ENCODE assay signal across 19 cellular contexts in genomic region chr5:90092734-90093133, GRCh38.
A peak's percentile ranks its signal among the peaks of the same experiment; 100 is the strongest.
DNase-seq lines count a peak whose midpoint lies in the region; FAIRE-seq and TF ChIP-seq lines count a peak whose summit lies in the region.
"Had no signal": no experiment of that assay in that cellular context is flagged by ENCODE, and none has a peak within 500 bp of the region (broad histone marks: within the 10 kb centered on the region; RNA-seq: fewer than 3 reads in every experiment).

No MANE protein-coding gene starts in this region.

- H3K27ac ChIP-seq in CD4-positive, alpha-beta memory T cell (ENCODE audit: low read depth, low read length) = no peak overlapping the region
- H3K27ac ChIP-seq: 22Rv1, A549, C4-2B, GM23248, HL-60 had no signal

- H3K4me1 Mint-ChIP-seq in Caco-2 (ENCODE audit: low read depth, unreplicated experiment) (peaks cover 42% of the 10 kb centered on the region), osteocyte (ENCODE audit: unreplicated experiment) (peaks cover 46% of the 10 kb centered on the region)
- no peaks in the 10 kb centered on the region for H3K4me1 Mint-ChIP-seq in CD4-positive, alpha-beta memory T cell

- TF ChIP-seq CTCF in Caco-2 (IDR thresholded peaks at IDR 0.05; ENCODE audit: insufficient read depth in 1 of 2, low read depth in 1 of 2, low read length in 1 of 2, severe bottlenecking in 1 of 2, unreplicated experiment in 1 of 2) (no peak), bronchial epithelial cell (IDR thresholded peaks at IDR 0.05; ENCODE audit: insufficient read depth, low read length, severe bottlenecking) (no peak), fibroblast of villous mesenchyme (IDR thresholded peaks at IDR 0.05; ENCODE audit: insufficient read depth, low read depth, low read length) (no peak), osteocyte (IDR thresholded peaks at IDR 0.05) (no peak)

- peak overlapping the region; percentile 76 for H3K27ac Mint-ChIP-seq in Caco-2 (ENCODE audit: unreplicated experiment)
- peak overlapping the region; percentile 69 for H3K27ac Mint-ChIP-seq in osteocyte (ENCODE audit: unreplicated experiment)
- no peak overlapping the region for H3K27ac Mint-ChIP-seq in CD4-positive, alpha-beta memory T cell
- H3K27ac Mint-ChIP-seq: CD4-positive, alpha-beta T cell; HFFc6 had no signal

- FAIRE-seq in bronchial epithelial cell (lab: Jason Lieb, UNC) = no peak
- FAIRE-seq: A549 had no signal

- H3K9me3 ChIP-seq in Caco-2 = peaks cover 6% of the 10 kb centered on the region; the same call in 1 of the 2 replicates
- H3K9me3 ChIP-seq in CD4-positive, alpha-beta memory T cell (ENCODE audit: control insufficient read depth in 1 of 2, low read length in 2 of 2) = no peaks in the 10 kb centered on the region
- H3K9me3 ChIP-seq: A549, HAP-1 had no signal

- intact Hi-C loops in Caco-2 (cut with micrococcal nuclease; ENCODE audit: unreplicated experiment) = loop anchor here (2.0 to 5.0 kb wide), 3 partner anchors 26 to 375 kb away; no protein-coding TSS in a partner anchor
- intact Hi-C loops in CD4-positive, alpha-beta memory T cell (cut with micrococcal nuclease) = no loop called here

- no peaks in the 10 kb centered on the region for H3K27me3 Mint-ChIP-seq in Caco-2 (ENCODE audit: insufficient read depth, unreplicated experiment)
- H3K27me3 Mint-ChIP-seq in osteocyte (ENCODE audit: unreplicated experiment) = no peaks in the 10 kb centered on the region
- H3K27me3 Mint-ChIP-seq in CD4-positive, alpha-beta memory T cell = no peaks in the 10 kb centered on the region
- H3K27me3 Mint-ChIP-seq: CD4-positive, alpha-beta T cell had no signal

- no peak overlapping the region for H3K4me3 Mint-ChIP-seq in Caco-2 (ENCODE audit: unreplicated experiment)
- no peak overlapping the region for H3K4me3 Mint-ChIP-seq in osteocyte (ENCODE audit: unreplicated experiment)
- no peak overlapping the region for H3K4me3 Mint-ChIP-seq in CD4-positive, alpha-beta memory T cell
- H3K4me3 Mint-ChIP-seq: CD4-positive, alpha-beta T cell; HFFc6 had no signal

- CTCF ChIA-PET in Caco-2 (lab: Charles Lee) = no interaction called here
- CTCF ChIA-PET in CD4-positive, alpha-beta memory T cell (lab: Charles Lee; ENCODE audit: partially characterized antibody) = no interaction called here

- H3K4me3 ChIP-seq in Caco-2 (ENCODE audit: low read depth, low read length) (no peak overlapping the region), bronchial epithelial cell (ENCODE audit: low read depth, low read length) (no peak overlapping the region), fibroblast of villous mesenchyme (ENCODE audit: low read depth, low read length) (no peak overlapping the region)
- no peak overlapping the region for H3K4me3 ChIP-seq in CD4-positive, alpha-beta memory T cell (ENCODE audit: low read length in 2 of 2)
- H3K4me3 ChIP-seq: A549, GM23248, HAP-1 had no signal

- POLR2A ChIA-PET in Caco-2 (lab: Charles Lee) = no interaction called here
- POLR2A ChIA-PET in CD4-positive, alpha-beta memory T cell (lab: Charles Lee; ENCODE audit: partially characterized antibody) = no interaction called here

- H3K36me3 Mint-ChIP-seq in Caco-2 (ENCODE audit: insufficient read depth, unreplicated experiment) (no peaks in the 10 kb centered on the region), osteocyte (ENCODE audit: unreplicated experiment) (peaks cover 11% of the 10 kb centered on the region)
- no peaks in the 10 kb centered on the region for H3K36me3 Mint-ChIP-seq in CD4-positive, alpha-beta memory T cell

- peaks cover 36% of the 10 kb centered on the region for H3K4me1 ChIP-seq in Caco-2
- H3K4me1 ChIP-seq in CD4-positive, alpha-beta memory T cell (ENCODE audit: insufficient read depth, low read length) = no peaks in the 10 kb centered on the region
- H3K4me1 ChIP-seq: HAP-1 had no signal

- H3K36me3 ChIP-seq in Caco-2 (ENCODE audit: control insufficient read depth, insufficient read depth, low read length) (no peaks in the 10 kb centered on the region), bronchial epithelial cell (ENCODE audit: control insufficient read depth, insufficient read depth, low read length) (no peaks in the 10 kb centered on the region)
- H3K36me3 ChIP-seq in CD4-positive, alpha-beta memory T cell (ENCODE audit: insufficient read depth, low read length) = no peaks in the 10 kb centered on the region
- H3K36me3 ChIP-seq: HAP-1 had no signal

- DNase-seq in Caco-2 (no peak), bronchial epithelial cell (ENCODE audit: low read depth) (peak; percentile 91), fibroblast of villous mesenchyme (ENCODE audit: low read depth) (peak; percentile 18), osteocyte (ENCODE audit: extremely low spot score, unreplicated experiment) (no peak), HCEC 1CT (no peak), NCI-H524 treated with DMSO at 0.1 percent for 48 hours (lab: John Stamatoyannopoulos, UW) (no peak)
- no peak for DNase-seq in CD4-positive, alpha-beta memory T cell
- DNase-seq: AML-193; Calu3; CD4-positive, alpha-beta T cell; DMS79 treated with DMSO at 0.1 percent for 48 hours; GF-D8; GM23248; HFFc6 had no signal

- H3K27me3 ChIP-seq in Caco-2 (replicated peaks; ENCODE audit: control insufficient read depth, insufficient read depth, low read length) (no peaks in the 10 kb centered on the region), bronchial epithelial cell (ENCODE audit: control insufficient read depth, insufficient read depth, low read length) (no peaks in the 10 kb centered on the region)
- H3K27me3 ChIP-seq in CD4-positive, alpha-beta memory T cell (ENCODE audit: insufficient read depth, low read length) = no peaks in the 10 kb centered on the region

- H3K9me3 Mint-ChIP-seq in Caco-2 (ENCODE audit: unreplicated experiment) = peaks cover 26% of the 10 kb centered on the region
- H3K9me3 Mint-ChIP-seq in osteocyte (ENCODE audit: unreplicated experiment) = peaks cover 27% of the 10 kb centered on the region
- peaks cover 0 to 7% (median 4%) of the 10 kb centered on the region in 8 donors for H3K9me3 Mint-ChIP-seq in CD4-positive, alpha-beta memory T cell

- no TSS peak for BruUV-seq in Caco-2 (replicated peaks; lab: Mats Ljungman, UMichigan)

Comparison
In these comparisons a context has a peak if more than half of its experiments do, and no peak if none do; other contexts are left out.
1. DNase-seq: peak in bronchial epithelial cell (single experiment) and fibroblast of villous mesenchyme (single experiment); none in Caco-2 (0 of 2), osteocyte (single experiment), HCEC 1CT (single experiment), NCI-H524 treated with DMSO at 0.1 percent for 48 hours (single experiment) and CD4-positive, alpha-beta memory T cell (0 of 5).
2. H3K27ac Mint-ChIP-seq: peak in Caco-2 (single experiment) and osteocyte (single experiment); none in CD4-positive, alpha-beta memory T cell (0 of 7).